ENCODE assay signal across 2 cellular contexts in the genomic region with DNA sequence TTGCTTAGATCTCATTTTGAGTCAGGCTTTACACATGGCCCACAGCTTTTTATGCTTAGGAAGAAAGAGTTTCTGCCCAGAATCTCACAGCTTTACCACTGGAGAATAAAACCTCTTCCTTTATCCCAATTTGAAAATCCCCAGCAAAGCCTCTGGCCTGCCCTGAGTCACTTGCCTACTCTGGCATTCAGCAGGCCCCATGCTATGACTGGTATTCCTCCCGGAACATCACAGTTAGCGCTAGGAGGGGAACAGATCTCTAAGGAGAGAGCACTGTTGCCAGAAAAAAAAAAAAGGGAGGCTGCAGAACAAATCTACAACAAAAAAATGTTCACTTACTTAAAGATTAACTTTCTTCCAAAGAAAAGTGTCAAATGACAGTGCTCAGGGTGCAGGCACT.
A peak's percentile ranks its signal among the peaks of the same experiment; 100 is the strongest.
TF ChIP-seq lines count a peak whose summit lies in the region.

No MANE protein-coding gene starts in this region.

TF ChIP-seq in HepG2, 621 proteins besides CTCF, POLR2A, EP300 and RAD21:
- TF ChIP-seq CREB1 (IDR thresholded peaks at IDR 0.05) (0 out of 2 replicates have a peak, but pooled peaks have one; percentile 10), CREB1 (CRISPR knock-in tag; IDR thresholded peaks at IDR 0.05) (no peak), ZFX (CRISPR knock-in tag; IDR thresholded peaks at IDR 0.05; ENCODE audit: low read depth) (no peak)

TF ChIP-seq in H1, 55 proteins besides CTCF, POLR2A, EP300 and RAD21:
- no peak for TF ChIP-seq BCL11A (IDR thresholded peaks at IDR 0.05; ENCODE audit: low read depth in 2 of 2, low read length in 2 of 2)
- 0 out of 2 replicates have a peak, but pooled peaks have one; percentile 21 for TF ChIP-seq TEAD4 (IDR thresholded peaks at IDR 0.05; ENCODE audit: low read depth, low read length)
- TF ChIP-seq GABPA (IDR thresholded peaks at IDR 0.05; ENCODE audit: borderline replicate concordance, insufficient read depth, low read length): no peak
- no peak for TF ChIP-seq RBBP5 (IDR thresholded peaks at IDR 0.05; ENCODE audit: borderline replicate concordance, low read depth, low read length)
